In the genomic region with DNA sequence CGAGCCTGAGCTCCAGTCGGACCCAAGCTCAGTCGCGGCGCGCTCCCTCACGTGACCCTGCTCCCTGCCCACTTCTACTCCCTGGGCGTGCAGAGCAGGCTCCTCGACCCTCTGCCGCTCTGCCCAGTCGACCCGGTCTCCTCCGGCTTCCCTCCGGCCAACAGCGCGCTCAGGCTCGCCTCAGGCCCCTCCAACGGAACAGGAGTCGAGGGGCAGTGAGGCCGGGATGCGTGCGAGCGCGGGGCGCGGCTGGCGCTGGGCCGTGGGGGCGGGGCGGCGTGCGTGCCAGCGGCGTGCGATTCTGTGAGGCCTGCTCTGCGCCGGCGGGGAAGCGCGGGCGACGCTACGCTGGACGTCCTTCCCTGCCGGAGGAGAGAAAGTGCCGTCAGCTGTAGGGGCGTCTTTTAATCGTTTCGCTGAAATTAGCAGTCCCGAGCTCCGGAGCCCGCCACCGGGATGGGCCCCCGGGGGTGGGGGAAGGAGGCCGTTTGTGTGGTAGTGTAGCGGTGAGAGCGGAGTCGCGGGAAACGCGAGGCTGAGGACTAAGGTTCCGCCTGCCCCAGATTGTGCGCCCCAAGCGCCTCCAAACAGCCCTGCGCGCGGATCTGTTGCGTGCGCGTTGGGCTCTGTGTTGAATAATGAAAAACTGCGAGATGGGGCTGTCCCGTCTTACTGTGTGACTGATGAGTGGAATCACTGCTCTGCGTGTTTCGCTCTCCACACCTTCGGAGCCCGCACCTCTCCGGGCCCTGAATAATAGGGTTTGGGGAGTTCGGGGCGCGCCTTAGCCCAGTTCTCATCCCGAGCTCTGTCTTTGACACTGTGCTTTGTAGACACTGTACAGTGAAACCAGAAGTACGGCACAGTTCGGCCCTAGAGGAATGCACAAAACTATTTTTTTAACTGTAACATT, we compare ENCODE assay signal across 8 cellular contexts. TPM values are rescaled to one million over a fixed set of nuclear protein-coding genes. Genes with fewer than 3 reads are reported as not detected.
DNase-seq lines count a peak whose midpoint lies in the region; ATAC-seq and TF ChIP-seq lines count a peak whose summit lies in the region.

A gene with protein sequence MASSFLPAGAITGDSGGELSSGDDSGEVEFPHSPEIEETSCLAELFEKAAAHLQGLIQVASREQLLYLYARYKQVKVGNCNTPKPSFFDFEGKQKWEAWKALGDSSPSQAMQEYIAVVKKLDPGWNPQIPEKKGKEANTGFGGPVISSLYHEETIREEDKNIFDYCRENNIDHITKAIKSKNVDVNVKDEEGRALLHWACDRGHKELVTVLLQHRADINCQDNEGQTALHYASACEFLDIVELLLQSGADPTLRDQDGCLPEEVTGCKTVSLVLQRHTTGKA (minus strand): TSS at position 217 of the 913 bp plus-strand sequence. CDS start 311 bp downstream, outside the sequence.

- H3K4me1 Mint-ChIP-seq in CD4-positive, CD25-positive, alpha-beta regulatory T cell, result peaks cover 27 to 57% (median 34%) of the 10 kb centered on the region in 4 donors

- H3K27ac Mint-ChIP-seq in CD4-positive, CD25-positive, alpha-beta regulatory T cell, result peak within 1 kb of the TSS; percentile 95 to 98 (median 96)

- H3K4me3 ChIP-seq in CD4-positive, CD25-positive, alpha-beta regulatory T cell (ENCODE audit: low read depth, low read length), result peak within 1 kb of the TSS; percentile 88
- peak within 1 kb of the TSS; percentile 76 to 90 (median 90) for H3K4me3 ChIP-seq in right lobe of liver

- no peak for TF ChIP-seq CTCF in right lobe of liver (IDR thresholded peaks at IDR 0.05)

- H3K27ac ChIP-seq in CD4-positive, CD25-positive, alpha-beta regulatory T cell (ENCODE audit: insufficient read depth, low read length, poor library complexity, severe bottlenecking), result peak within 1 kb of the TSS; percentile 86
- peak within 1 kb of the TSS; percentile 80 to 91 (median 91) for H3K27ac ChIP-seq in right lobe of liver

- H3K27me3 ChIP-seq in CD4-positive, CD25-positive, alpha-beta regulatory T cell (ENCODE audit: control insufficient read depth, insufficient read depth, low read length), result no peaks in the 10 kb centered on the region
- no peaks in the 10 kb centered on the region for H3K27me3 ChIP-seq in right lobe of liver

- H3K4me1 ChIP-seq in CD4-positive, CD25-positive, alpha-beta regulatory T cell (ENCODE audit: control insufficient read depth, insufficient read depth, low read length, poor library complexity, severe bottlenecking), result peaks cover 22% of the 10 kb centered on the region
- H3K4me1 ChIP-seq in right lobe of liver, result peaks cover 0 to 7% (median 2%) of the 10 kb centered on the region in 4 donors

- H3K36me3 Mint-ChIP-seq in CD4-positive, CD25-positive, alpha-beta regulatory T cell, result peaks cover 6% of the 10 kb centered on the region

- H3K4me3 Mint-ChIP-seq in CD4-positive, CD25-positive, alpha-beta regulatory T cell, result peak within 1 kb of the TSS; percentile 96 to 99 (median 98)

- WGBS in right lobe of liver (ENCODE audit: insufficient coverage, low coverage, low lambda C conversion rate, missing lambda C conversion rate), result 2% methylated on average over 26 of the region's 83 CpGs

- no peaks in the 10 kb centered on the region for H3K36me3 ChIP-seq in CD4-positive, CD25-positive, alpha-beta regulatory T cell (ENCODE audit: control insufficient read depth, insufficient read depth, low read length)
- H3K36me3 ChIP-seq in right lobe of liver, result no peaks in the 10 kb centered on the region

- peaks cover 0 to 1% (median 0%) of the 10 kb centered on the region in 7 donors for H3K9me3 Mint-ChIP-seq in CD4-positive, CD25-positive, alpha-beta regulatory T cell

- peak; percentile 88 to 92 for ATAC-seq in CD4-positive, CD25-positive, alpha-beta regulatory T cell (ENCODE audit: low read depth in 2 of 2)
- ATAC-seq in GM19328 (IDR thresholded peaks at IDR 0.05; ENCODE audit: unreplicated experiment), result peak; percentile 79
- ATAC-seq in HG03469 (IDR thresholded peaks at IDR 0.05; ENCODE audit: unreplicated experiment), result peak; percentile 69
- peak; percentile 89 to 92 (median 92) for ATAC-seq in right lobe of liver

- no peaks in the 10 kb centered on the region for H3K27me3 Mint-ChIP-seq in CD4-positive, CD25-positive, alpha-beta regulatory T cell

- DNase-seq in CD4-positive, CD25-positive, alpha-beta regulatory T cell, result peak; percentile 60 to 95 (median 89)
- peak; percentile 99 for DNase-seq in NCI-H526 treated with DMSO at 0.1 percent for 48 hours (lab: John Stamatoyannopoulos, UW)
- peak; percentile 83 to 86 for DNase-seq in activated CD4-positive, alpha-beta T cell treated with anti-CD3 and anti-CD28 coated beads, Interleukin-2, amount 50 U/mL, for 4 hours
- DNase-seq in dermis microvascular lymphatic vessel endothelial cell (ENCODE audit: low read depth in 2 of 2), result peak; percentile 64 to 87
- DNase-seq in right lobe of liver, result peak; percentile 79 to 87 (median 84)
- peak; percentile 83 to 89 for DNase-seq in stimulated activated CD4-positive, alpha-beta T cell treated with anti-CD3 and anti-CD28 coated beads, Interleukin-4, amount 100 ng/mL, for 4 hours

- intact Hi-C loops in right lobe of liver (cut with DNase I), result no loop called here

- TF ChIP-seq POLR2A in right lobe of liver (IDR thresholded peaks at IDR 0.05), result peak; percentile 63

- H3K9me3 ChIP-seq in CD4-positive, CD25-positive, alpha-beta regulatory T cell (ENCODE audit: control insufficient read depth in 2 of 2, low read length in 2 of 2), result no peaks in the 10 kb centered on the region
- H3K9me3 ChIP-seq in right lobe of liver, result no peaks in the 10 kb centered on the region

RNA-seq across cellular contexts. Expression of the gene that starts here (rescaled TPM):
- 25.1 TPM for total RNA-seq in CD4-positive, CD25-positive, alpha-beta regulatory T cell
- 10 to 100 TPM; 23.4 to 34.9 (median 29.8) TPM for polyA plus RNA-seq in CD4-positive, CD25-positive, alpha-beta regulatory T cell
- total RNA-seq in dermis microvascular lymphatic vessel endothelial cell (53.6 and 55.2 TPM in 2 replicates), right lobe of liver (10 to 100 TPM in 4 of 6 experiments, 1 to 10 TPM in 2; 9.5 to 18.9 (median 11.5) TPM)

Comparison
In these comparisons a context has a peak if more than half of its experiments do, and no peak if none do; other contexts are left out.
1. Peak in every context shown above with its lines: DNase-seq, ATAC-seq, H3K4me3 ChIP-seq and H3K27ac ChIP-seq.